10 cellular contexts compared by ENCODE assay signal in the genomic region with DNA sequence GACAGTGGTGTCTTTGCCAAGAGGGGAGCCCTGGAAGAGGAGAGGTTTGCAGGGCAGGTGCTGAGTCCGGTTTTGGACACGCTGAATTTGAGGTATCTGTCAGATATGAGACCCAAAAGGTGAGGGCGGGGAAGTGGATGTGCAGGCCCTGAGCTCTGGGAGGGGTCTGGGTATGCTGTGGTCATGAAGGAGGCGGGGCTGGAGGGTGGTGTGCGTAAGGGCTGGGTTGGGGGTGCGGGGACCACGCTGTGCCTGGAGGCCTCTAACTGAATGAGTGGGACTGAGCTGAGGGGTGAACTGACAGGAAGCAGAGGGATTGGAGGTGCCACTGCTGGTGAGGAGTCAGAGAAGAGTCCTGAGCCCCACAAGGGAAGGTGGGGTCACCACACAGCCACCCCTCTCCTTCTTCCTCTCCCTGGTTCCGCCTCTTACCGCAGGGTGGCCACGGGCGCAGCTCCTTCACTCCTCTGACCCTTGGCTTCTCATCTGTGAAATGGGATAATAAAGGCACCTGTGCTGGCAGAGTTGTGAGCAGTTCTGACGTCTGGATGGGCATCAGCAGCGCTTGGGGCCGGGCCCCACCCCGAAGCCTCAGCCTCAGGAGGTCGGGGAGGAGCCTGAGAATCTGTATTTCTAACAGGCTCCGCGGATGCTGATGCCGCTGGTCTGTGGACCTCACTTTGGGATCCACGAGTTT. TPM values are rescaled to one million over a fixed set of nuclear protein-coding genes. Genes with fewer than 3 reads are reported as not detected.
A peak's percentile ranks its signal among the peaks of the same experiment; 100 is the strongest.
DNase-seq lines count a peak whose midpoint lies in the region; ATAC-seq and TF ChIP-seq lines count a peak whose summit lies in the region.
"Had no signal": no experiment of that assay in that cellular context is flagged by ENCODE, and none has a peak within 500 bp of the region (broad histone marks: within the 10 kb centered on the region; RNA-seq: fewer than 3 reads in every experiment).

No MANE protein-coding gene starts in this region.

- peak overlapping the region; percentile 25 for H3K4me3 Mint-ChIP-seq in T-helper 1 cell treated with Interleukin-12 subunit alpha and Interleukin-12 subunit beta and Interleukin-4 antibody, amounts not matched to agents 30 μg/mL and 1 μg/mL, for 36 hours
- no peak overlapping the region for H3K4me3 Mint-ChIP-seq in stimulated activated memory B cell treated with anti-CD40 and anti-IgM and Interleukin-4, amounts not matched to agents 10 μg/mL and 1 μg/mL and 100 μg/mL, for 72 hours

- H3K27ac Mint-ChIP-seq in T-helper 1 cell treated with Interleukin-12 subunit alpha and Interleukin-12 subunit beta and Interleukin-4 antibody, amounts not matched to agents 30 μg/mL and 1 μg/mL, for 36 hours, result peak overlapping the region; percentile 97
- H3K27ac Mint-ChIP-seq in stimulated activated memory B cell treated with anti-CD40 and anti-IgM and Interleukin-4, amounts not matched to agents 10 μg/mL and 1 μg/mL and 100 μg/mL, for 72 hours, result peak overlapping the region; percentile 28

- peaks cover 12% of the 10 kb centered on the region for H3K4me1 ChIP-seq in vagina

- H3K4me1 Mint-ChIP-seq in T-helper 1 cell treated with Interleukin-12 subunit alpha and Interleukin-12 subunit beta and Interleukin-4 antibody, amounts not matched to agents 30 μg/mL and 1 μg/mL, for 36 hours (ENCODE audit: low read depth), result peaks cover 58% of the 10 kb centered on the region
- H3K4me1 Mint-ChIP-seq in stimulated activated memory B cell treated with anti-CD40 and anti-IgM and Interleukin-4, amounts not matched to agents 10 μg/mL and 1 μg/mL and 100 μg/mL, for 72 hours, result peaks cover 58% of the 10 kb centered on the region

- no peaks in the 10 kb centered on the region for H3K36me3 ChIP-seq in vagina

- H3K27me3 Mint-ChIP-seq in T-helper 1 cell treated with Interleukin-12 subunit alpha and Interleukin-12 subunit beta and Interleukin-4 antibody, amounts not matched to agents 30 μg/mL and 1 μg/mL, for 36 hours (ENCODE audit: low read depth), result no peaks in the 10 kb centered on the region
- no peaks in the 10 kb centered on the region for H3K27me3 Mint-ChIP-seq in stimulated activated memory B cell treated with anti-CD40 and anti-IgM and Interleukin-4, amounts not matched to agents 10 μg/mL and 1 μg/mL and 100 μg/mL, for 72 hours

- intact Hi-C loops in left cardiac atrium (cut with DNase I), result loop anchor here in 1 of 2 donors (10.0 kb wide), 1 partner anchor 521 kb away; no protein-coding TSS in a partner anchor
- intact Hi-C loops in vagina (cut with DNase I), result loop anchor here (5.0 kb wide), 1 partner anchor 524 kb away; no protein-coding TSS in a partner anchor

- no peak overlapping the region for H3K4me3 ChIP-seq in vagina

- no peak for TF ChIP-seq POLR2A in vagina (IDR thresholded peaks at IDR 0.05)

- DNase-seq in activated CD8-positive, alpha-beta memory T cell treated with anti-CD3 and anti-CD28 coated beads, Interleukin-2, amount 50 U/mL, for 48 hours, result peak; percentile 54
- no peak for DNase-seq in activated CD8-positive, alpha-beta memory T cell treated with anti-CD3 and anti-CD28 coated beads, Interleukin-2, amount 50 U/mL, for 4 hours
- DNase-seq in left cardiac atrium (peak; percentile 17), cerebellar cortex (ENCODE audit: low spot score) (no peak), vagina (ENCODE audit: extremely low spot score in 2 of 2) (no peak)
- no peak for DNase-seq in NK-92 treated with Interleukin-12 subunit alpha and Interleukin-12 subunit beta, amount 100 ng/mL, for 24 hours (lab: John Stamatoyannopoulos, UW)
- DNase-seq: DMS79, GOT3 had no signal

- no peak overlapping the region for H3K27ac ChIP-seq in vagina

- no peaks in the 10 kb centered on the region for H3K9me3 Mint-ChIP-seq in T-helper 1 cell treated with Interleukin-12 subunit alpha and Interleukin-12 subunit beta and Interleukin-4 antibody, amounts not matched to agents 30 μg/mL and 1 μg/mL, for 36 hours
- no peaks in the 10 kb centered on the region for H3K9me3 Mint-ChIP-seq in stimulated activated memory B cell treated with anti-CD40 and anti-IgM and Interleukin-4, amounts not matched to agents 10 μg/mL and 1 μg/mL and 100 μg/mL, for 72 hours

- H3K27me3 ChIP-seq in vagina, result no peaks in the 10 kb centered on the region

- ATAC-seq in left cardiac atrium, result no peak
- no peak for ATAC-seq in stimulated activated memory B cell treated with anti-CD40 and anti-IgM and Interleukin-4, amounts not matched to agents 10 μg/mL and 1 μg/mL and 100 μg/mL, for 72 hours

- peaks cover 43% of the 10 kb centered on the region for H3K36me3 Mint-ChIP-seq in T-helper 1 cell treated with Interleukin-12 subunit alpha and Interleukin-12 subunit beta and Interleukin-4 antibody, amounts not matched to agents 30 μg/mL and 1 μg/mL, for 36 hours (ENCODE audit: low read depth)
- H3K36me3 Mint-ChIP-seq in stimulated activated memory B cell treated with anti-CD40 and anti-IgM and Interleukin-4, amounts not matched to agents 10 μg/mL and 1 μg/mL and 100 μg/mL, for 72 hours, result peaks cover 27% of the 10 kb centered on the region

- no peaks in the 10 kb centered on the region for H3K9me3 ChIP-seq in vagina

- no peak for TF ChIP-seq CTCF in vagina (IDR thresholded peaks at IDR 0.05)

RNA-seq across cellular contexts. Expression of a gene that starts 28.8 kb away (rescaled TPM):
- total RNA-seq in left cardiac atrium (10 to 100 TPM in 1 of 2 donors, 1 to 10 TPM in 1; 6.1 to 14.1 TPM), vagina (13.3 TPM)

RNA-seq across cellular contexts. Expression of a gene that starts 47.2 kb away (rescaled TPM):
- total RNA-seq in left cardiac atrium (100 to 1,000 TPM; 143 to 151 TPM), vagina (80.3 TPM)

Comparison
In these comparisons a context has a peak if more than half of its experiments do, and no peak if none do; other contexts are left out.
1. DNase-seq: peak in activated CD8-positive, alpha-beta memory T cell treated with anti-CD3 and anti-CD28 coated beads, Interleukin-2, amount 50 U/mL, for 48 hours (single experiment) and left cardiac atrium (single experiment); none in activated CD8-positive, alpha-beta memory T cell treated with anti-CD3 and anti-CD28 coated beads, Interleukin-2, amount 50 U/mL, for 4 hours (single experiment), cerebellar cortex (single experiment), NK-92 treated with Interleukin-12 subunit alpha and Interleukin-12 subunit beta, amount 100 ng/mL, for 24 hours (single experiment) and vagina (0 of 2).